Comparison of ENCODE assay signal across 28 cellular contexts in genomic region chr11:68783216-68783821, GRCh38. TPM values are rescaled to one million over a fixed set of nuclear protein-coding genes. Genes with fewer than 3 reads are reported as not detected.
"Had no signal": no experiment of that assay in that cellular context is flagged by ENCODE, and none has a peak within 500 bp of the region (broad histone marks: within the 10 kb centered on the region; RNA-seq: fewer than 3 reads in every experiment).

No MANE protein-coding gene starts in this region.

- H3K9me3 ChIP-seq: gastrocnemius medialis, mucosa of descending colon, neutrophil, sigmoid colon, spleen, thoracic aorta, tibial nerve, upper lobe of left lung had no signal

- H3K27ac ChIP-seq: dorsolateral prefrontal cortex, epithelial cell of prostate, gastrocnemius medialis, neutrophil, parathyroid adenoma, sigmoid colon, spleen, thoracic aorta, tibial nerve, upper lobe of left lung had no signal

- H3K4me3 Mint-ChIP-seq: mesothelial cell of epicardium; naive B cell; stimulated activated naive B cell treated with anti-CD40 and anti-IgM and Interleukin-4, amounts not matched to agents 10 μg/mL and 1 μg/mL and 100 μg/mL, for 72 hours; stimulated activated naive CD8-positive, alpha-beta T cell treated with anti-CD3 and anti-CD28 coated beads, Interleukin-15, Interleukin-2, amounts not matched to agents 100 ng/mL and 50 ng/mL, for 24 hours had no signal

- H3K9me3 Mint-ChIP-seq: mesothelial cell of epicardium; naive B cell; stimulated activated naive B cell treated with anti-CD40 and anti-IgM and Interleukin-4, amounts not matched to agents 10 μg/mL and 1 μg/mL and 100 μg/mL, for 72 hours; stimulated activated naive CD8-positive, alpha-beta T cell treated with anti-CD3 and anti-CD28 coated beads, Interleukin-15, Interleukin-2, amounts not matched to agents 100 ng/mL and 50 ng/mL, for 24 hours had no signal

- H3K4me1 Mint-ChIP-seq: mesothelial cell of epicardium; naive B cell; stimulated activated naive B cell treated with anti-CD40 and anti-IgM and Interleukin-4, amounts not matched to agents 10 μg/mL and 1 μg/mL and 100 μg/mL, for 72 hours had no signal

- DNase-seq: caudate nucleus; cerebellar nuclear complex; cortex of kidney; dorsolateral prefrontal cortex; effector CD4-positive, alpha-beta T cell; foreskin fibroblast; gastrocnemius medialis; head of caudate nucleus; hippocampal formation; left colon; mesenchymal stem cell; mucosa of descending colon; naive B cell; sigmoid colon; spleen; stimulated activated CD4-positive, alpha-beta T cell treated with anti-CD3 and anti-CD28 coated beads, Interleukin-2, amount 100 ng/mL, for 48 hours; stimulated activated naive B cell treated with anti-CD40 and anti-IgM and Interleukin-4, amounts not matched to agents 10 μg/mL and 1 μg/mL and 100 μg/mL, for 72 hours had no signal

- H3K27me3 Mint-ChIP-seq: naive B cell; progenitor cell of endocrine pancreas; stimulated activated naive B cell treated with anti-CD40 and anti-IgM and Interleukin-4, amounts not matched to agents 10 μg/mL and 1 μg/mL and 100 μg/mL, for 72 hours; stimulated activated naive CD8-positive, alpha-beta T cell treated with anti-CD3 and anti-CD28 coated beads, Interleukin-15, Interleukin-2, amounts not matched to agents 100 ng/mL and 50 ng/mL, for 24 hours had no signal

- H3K4me3 ChIP-seq: dorsolateral prefrontal cortex, gastrocnemius medialis, mucosa of descending colon, sigmoid colon, spleen, thoracic aorta, tibial nerve, upper lobe of left lung had no signal

- H3K27me3 ChIP-seq: dorsolateral prefrontal cortex, gastrocnemius medialis, neutrophil, sigmoid colon, spleen, tibial nerve, upper lobe of left lung had no signal

- ATAC-seq: gastrocnemius medialis; left colon; mucosa of descending colon; stimulated activated naive B cell treated with anti-CD40 and anti-IgM and Interleukin-4, amounts not matched to agents 10 μg/mL and 1 μg/mL and 100 μg/mL, for 72 hours had no signal

- H3K36me3 Mint-ChIP-seq: mesothelial cell of epicardium had no signal

- H3K27ac Mint-ChIP-seq: mesothelial cell of epicardium; naive B cell; progenitor cell of endocrine pancreas; stimulated activated naive CD8-positive, alpha-beta T cell treated with anti-CD3 and anti-CD28 coated beads, Interleukin-15, Interleukin-2, amounts not matched to agents 100 ng/mL and 50 ng/mL, for 24 hours had no signal

- H3K4me1 ChIP-seq: gastrocnemius medialis, parathyroid adenoma, sigmoid colon, tibial nerve, upper lobe of left lung had no signal

RNA-seq across cellular contexts. Expression of gene TESMIN, which starts 32.0 kb away (rescaled TPM):
- total RNA-seq: sigmoid colon, skeletal muscle tissue had no signal
- polyA plus RNA-seq: neural cell had no signal
